28 cellular contexts compared by ENCODE assay signal in the genomic region with DNA sequence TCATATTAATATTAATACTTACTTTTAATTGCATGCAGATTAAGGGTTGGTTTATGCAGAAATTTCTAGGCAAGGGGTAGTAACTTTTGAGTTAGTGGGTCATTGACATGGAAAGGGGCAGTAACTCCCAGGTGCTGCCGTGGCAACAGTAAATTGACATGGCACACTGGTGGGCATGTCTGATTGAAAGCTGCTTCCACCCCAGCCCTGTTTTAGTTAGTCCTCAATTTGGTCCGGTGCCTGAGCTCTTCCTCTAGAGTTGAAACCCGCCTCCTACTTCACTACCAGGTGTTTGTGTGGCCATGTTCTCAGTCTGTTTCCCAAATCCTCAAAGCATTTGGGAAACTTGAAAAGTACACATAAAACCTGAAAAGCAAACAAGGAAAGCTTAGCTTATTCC. TPM values are rescaled to one million over a fixed set of nuclear protein-coding genes. Genes with fewer than 3 reads are reported as not detected.
"Had no signal": no experiment of that assay in that cellular context is flagged by ENCODE, and none has a peak within 500 bp of the region (broad histone marks: within the 10 kb centered on the region; RNA-seq: fewer than 3 reads in every experiment).

No MANE protein-coding gene starts in this region.

- FAIRE-seq: colon, endometrium, endothelial cell of umbilical vein, frontal cortex had no signal

- H3K27me3 ChIP-seq: colonic mucosa, gastrocnemius medialis had no signal

- ATAC-seq: effector memory CD8-positive, alpha-beta T cell; esophagus mucosa; foreskin keratinocyte; gastrocnemius medialis; gastroesophageal sphincter; heart left ventricle; heart right ventricle had no signal

- H3K4me3 ChIP-seq: colonic mucosa, coronary artery, dorsolateral prefrontal cortex, esophagus squamous epithelium, gastrocnemius medialis, gastroesophageal sphincter, heart left ventricle, heart right ventricle, hepatocyte had no signal

- DNase-seq: cortex of kidney; dermis blood vessel endothelial cell; dorsolateral prefrontal cortex; effector CD4-positive, alpha-beta T cell; effector CD8-positive, alpha-beta T cell; effector memory CD4-positive, alpha-beta T cell; effector memory CD8-positive, alpha-beta T cell; endodermal cell; erythroblast; esophagus squamous epithelium; foreskin fibroblast; foreskin keratinocyte; foreskin melanocyte; gastrocnemius medialis; glutamatergic neuron; head of caudate nucleus; heart left ventricle; heart right ventricle had no signal

- H3K27ac ChIP-seq: colonic mucosa, coronary artery, dorsolateral prefrontal cortex, epithelial cell of prostate, esophagus squamous epithelium, foreskin keratinocyte, gastrocnemius medialis, gastroesophageal sphincter, heart left ventricle, heart right ventricle, hepatocyte had no signal

- H3K4me1 ChIP-seq: colonic mucosa, esophagus squamous epithelium, foreskin keratinocyte, gastrocnemius medialis, gastroesophageal sphincter, heart left ventricle, heart right ventricle had no signal

- H3K36me3 ChIP-seq: colonic mucosa, gastrocnemius medialis had no signal

- H3K9me3 ChIP-seq: colonic mucosa, esophagus squamous epithelium, gastrocnemius medialis, gastroesophageal sphincter, heart left ventricle, heart right ventricle had no signal

- H3K4me2 ChIP-seq: hepatocyte had no signal

RNA-seq across cellular contexts. Expression of a gene that starts 18.4 kb away (rescaled TPM):
- total RNA-seq: hepatocyte had no signal

RNA-seq across cellular contexts. Expression of a gene that starts 52.1 kb away (rescaled TPM):
- total RNA-seq: gastrocnemius medialis, hepatocyte had no signal
